Comparison of ENCODE assay signal across 1 cellular context in genomic region chr14:99574099-99574880, GRCh38.
TF ChIP-seq lines count a peak whose summit lies in the region.

No MANE protein-coding gene starts in this region.

TF ChIP-seq in HepG2, 621 proteins besides CTCF, POLR2A, EP300 and RAD21 (continued from another document and continues in another):
- TF ChIP-seq ARID5B (CRISPR knock-in tag; IDR thresholded peaks at IDR 0.05), result no peak
- peak; percentile 44; the same call in 1 of the 2 replicates for TF ChIP-seq GATAD2A (CRISPR knock-in tag; IDR thresholded peaks at IDR 0.05)
- no peak for TF ChIP-seq CCDC6 (CRISPR knock-in tag; IDR thresholded peaks at IDR 0.05)
- TF ChIP-seq HNF4A (CRISPR knock-in tag; IDR thresholded peaks at IDR 0.05), result peak; percentile 64
- TF ChIP-seq CREM (IDR thresholded peaks at IDR 0.05), result no peak
- no peak for TF ChIP-seq CREM (CRISPR knock-in tag; IDR thresholded peaks at IDR 0.05)
- no peak for TF ChIP-seq ZNF276 (CRISPR knock-in tag; IDR thresholded peaks at IDR 0.05; ENCODE audit: low read depth)
- TF ChIP-seq ZNF121 (CRISPR knock-in tag; IDR thresholded peaks at IDR 0.05), result 0 out of 2 replicates have a peak, but pooled peaks have one; percentile 39
- TF ChIP-seq ZFP91 (CRISPR knock-in tag; IDR thresholded peaks at IDR 0.05; ENCODE audit: borderline replicate concordance), result peak; percentile 31
- no peak for TF ChIP-seq EED (CRISPR knock-in tag; IDR thresholded peaks at IDR 0.05)
- TF ChIP-seq ZNF383 (CRISPR knock-in tag; IDR thresholded peaks at IDR 0.05; ENCODE audit: borderline replicate concordance), result 0 out of 2 replicates have a peak, but pooled peaks have one; percentile 27
- no peak for TF ChIP-seq ZBTB39 (CRISPR knock-in tag; IDR thresholded peaks at IDR 0.05)
- TF ChIP-seq MTF2 (CRISPR knock-in tag; IDR thresholded peaks at IDR 0.05; ENCODE audit: borderline replicate concordance), result no peak
- no peak for TF ChIP-seq ZNF33A (CRISPR knock-in tag; IDR thresholded peaks at IDR 0.05; ENCODE audit: borderline replicate concordance)
- peak; percentile 53; the same call in 1 of the 2 replicates for TF ChIP-seq MTA1 (CRISPR knock-in tag; IDR thresholded peaks at IDR 0.05; ENCODE audit: borderline replicate concordance)
- no peak for TF ChIP-seq LCORL (IDR thresholded peaks at IDR 0.05)
- peak; percentile 91 for TF ChIP-seq LCORL (CRISPR knock-in tag; IDR thresholded peaks at IDR 0.05)
- TF ChIP-seq ATF5 (CRISPR knock-in tag; IDR thresholded peaks at IDR 0.05; ENCODE audit: low read depth), result 0 out of 2 replicates have a peak, but pooled peaks have one; percentile 39
- TF ChIP-seq SKIL (CRISPR knock-in tag; IDR thresholded peaks at IDR 0.05; ENCODE audit: borderline replicate concordance), result peak; percentile 41; the same call in 1 of the 2 replicates
- TF ChIP-seq CERS6 (CRISPR knock-in tag; IDR thresholded peaks at IDR 0.05), result no peak
- TF ChIP-seq ZNF281 (CRISPR knock-in tag; IDR thresholded peaks at IDR 0.05; ENCODE audit: borderline replicate concordance), result peak; percentile 29; the same call in 1 of the 2 replicates
- no peak for TF ChIP-seq TBX3 (IDR thresholded peaks at IDR 0.05; ENCODE audit: borderline replicate concordance)
- no peak for TF ChIP-seq ZMYM2 (CRISPR knock-in tag; IDR thresholded peaks at IDR 0.05)
- peak; percentile 32 for TF ChIP-seq PAXIP1 (CRISPR knock-in tag; conservative IDR thresholded peaks at IDR 0.05)
- TF ChIP-seq PHF5A (CRISPR knock-in tag; IDR thresholded peaks at IDR 0.05; ENCODE audit: low read depth, unreplicated experiment), result no peak
- TF ChIP-seq PHF21A (CRISPR knock-in tag; IDR thresholded peaks at IDR 0.05), result no peak; the same call in 1 of the 2 replicates
- no peak for TF ChIP-seq ELF4 (CRISPR knock-in tag; IDR thresholded peaks at IDR 0.05; ENCODE audit: borderline replicate concordance)
- peak; percentile 27; the same call in 1 of the 2 replicates for TF ChIP-seq ZMYM4 (CRISPR knock-in tag; IDR thresholded peaks at IDR 0.05)
- no peak for TF ChIP-seq ZNF282 (IDR thresholded peaks at IDR 0.05; ENCODE audit: partially characterized antibody)
- no peak for TF ChIP-seq LBX2 (CRISPR knock-in tag; IDR thresholded peaks at IDR 0.05; ENCODE audit: borderline replicate concordance)
- no peak for TF ChIP-seq ZNF335 (CRISPR knock-in tag; IDR thresholded peaks at IDR 0.05)
- no peak for TF ChIP-seq POGZ (CRISPR knock-in tag; IDR thresholded peaks at IDR 0.05)
- no peak for TF ChIP-seq ZSCAN29 (CRISPR knock-in tag; conservative IDR thresholded peaks at IDR 0.05)
- TF ChIP-seq ARHGAP35 (CRISPR knock-in tag; IDR thresholded peaks at IDR 0.05; ENCODE audit: borderline replicate concordance), result no peak
- TF ChIP-seq FOXK2 (IDR thresholded peaks at IDR 0.05), result no peak
- TF ChIP-seq TFE3 (CRISPR knock-in tag; IDR thresholded peaks at IDR 0.05), result no peak
